ENCODE assay signal across 10 cellular contexts in the genomic region with DNA sequence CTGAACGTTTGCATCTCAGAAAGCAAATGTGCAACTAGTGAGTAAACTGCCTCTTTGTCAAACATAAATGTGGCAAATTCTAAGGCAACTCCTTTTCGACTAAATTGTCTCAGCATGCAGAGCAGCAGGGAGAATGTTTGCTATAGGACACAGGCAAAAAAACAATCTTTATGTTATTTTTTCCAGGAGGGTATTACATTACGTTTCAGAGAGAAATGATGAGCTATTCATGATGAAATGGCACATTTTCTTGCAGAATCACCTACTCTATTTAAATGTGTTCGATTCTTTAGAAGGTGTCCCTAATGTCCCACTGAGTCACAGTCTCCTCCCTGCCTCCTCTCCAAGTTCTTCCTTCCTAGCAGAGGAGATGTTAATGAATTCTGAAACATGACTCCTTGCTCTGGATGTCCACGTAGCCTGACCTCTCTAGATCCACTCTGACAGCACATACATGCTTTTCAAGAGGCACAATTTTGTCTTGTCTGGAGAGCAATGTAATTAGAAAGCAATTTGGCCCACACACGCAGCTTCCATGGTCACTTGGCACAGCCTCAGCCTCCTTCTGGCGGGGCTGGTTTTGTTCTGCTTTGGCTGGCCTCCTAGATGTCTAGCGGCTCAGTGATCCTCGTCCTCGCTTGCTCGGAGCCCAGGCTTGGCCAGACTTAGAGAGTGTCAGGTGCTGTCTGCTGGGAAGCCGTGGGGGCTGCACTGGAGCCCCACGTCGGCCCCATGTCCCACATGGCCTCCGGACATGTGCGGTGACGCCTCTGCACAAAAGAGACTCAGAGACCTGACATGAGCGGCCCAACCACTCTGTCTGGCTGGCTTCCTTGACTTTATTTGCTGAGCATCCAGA.
DNase-seq lines count a peak whose midpoint lies in the region; ATAC-seq and TF ChIP-seq lines count a peak whose summit lies in the region.
"Had no signal": no experiment of that assay in that cellular context is flagged by ENCODE, and none has a peak within 500 bp of the region (broad histone marks: within the 10 kb centered on the region; RNA-seq: fewer than 3 reads in every experiment).

No MANE protein-coding gene starts in this region.

- H3K27ac Mint-ChIP-seq in activated CD8-positive, alpha-beta memory T cell treated with anti-CD3 and anti-CD28 coated beads, Interleukin-2, amount 10 ng/mL, durations not matched to agents 7 days and 5 days: no peak overlapping the region

- H3K36me3 ChIP-seq in SJCRH30 (no peaks in the 10 kb centered on the region), heart right ventricle (no peaks in the 10 kb centered on the region), gastrocnemius medialis (no peaks in the 10 kb centered on the region)

- in situ Hi-C loops in G401 (cut with HindIII; ENCODE audit: low sequenced_read_pairs): no loop called here
- in situ Hi-C loops in gastrocnemius medialis (cut with MboI; ENCODE audit: low sequenced_read_pairs in 4 of 4): no loop called here

- H3K4me3 ChIP-seq in SJCRH30: peak overlapping the region; percentile 44
- peak overlapping the region in 1 of 10 donors; percentile 22 for H3K4me3 ChIP-seq in heart right ventricle
- peak overlapping the region; percentile 24 to 42 (median 30) for H3K4me3 ChIP-seq in gastrocnemius medialis
- H3K4me3 ChIP-seq: GM12878 had no signal

- peaks cover 27% of the 10 kb centered on the region for H3K4me1 ChIP-seq in SJCRH30
- peaks cover 15 to 48% (median 32%) of the 10 kb centered on the region in 9 donors for H3K4me1 ChIP-seq in heart right ventricle
- peaks cover 13 to 25% of the 10 kb centered on the region in 2 donors for H3K4me1 ChIP-seq in gastrocnemius medialis

- peaks cover 1% of the 10 kb centered on the region for H3K36me3 Mint-ChIP-seq in activated CD8-positive, alpha-beta memory T cell treated with anti-CD3 and anti-CD28 coated beads, Interleukin-2, amount 10 ng/mL, durations not matched to agents 7 days and 5 days

- H3K9me3 ChIP-seq in SJCRH30 (replicated peaks): no peaks in the 10 kb centered on the region
- H3K9me3 ChIP-seq in heart right ventricle: peaks cover 0 to 20% (median 0%) of the 10 kb centered on the region in 11 donors
- peaks cover 0 to 5% (median 0%) of the 10 kb centered on the region in 3 donors for H3K9me3 ChIP-seq in gastrocnemius medialis

- H3K27me3 ChIP-seq in SJCRH30 (no peaks in the 10 kb centered on the region), heart right ventricle (no peaks in the 10 kb centered on the region), gastrocnemius medialis (no peaks in the 10 kb centered on the region)

- CTCF ChIA-PET in activated CD8-positive, alpha-beta memory T cell treated with anti-CD3 and anti-CD28 coated beads, Interleukin-2, amount 10 ng/mL, durations not matched to agents 7 days and 5 days (lab: Charles Lee): interaction anchor here (0.6 kb wide), 1 partner anchor 69 kb away, joined by 3 read pairs; no protein-coding TSS in a partner anchor

- H3K27ac ChIP-seq in SJCRH30: peak overlapping the region; percentile 96
- peak overlapping the region; percentile 67 to 90 (median 78) for H3K27ac ChIP-seq in heart right ventricle
- peak overlapping the region; percentile 55 to 74 (median 69) for H3K27ac ChIP-seq in gastrocnemius medialis

- no peaks in the 10 kb centered on the region for H3K4me1 Mint-ChIP-seq in activated CD8-positive, alpha-beta memory T cell treated with anti-CD3 and anti-CD28 coated beads, Interleukin-2, amount 10 ng/mL, durations not matched to agents 7 days and 5 days

- H3K4me3 Mint-ChIP-seq in activated CD8-positive, alpha-beta memory T cell treated with anti-CD3 and anti-CD28 coated beads, Interleukin-2, amount 10 ng/mL, durations not matched to agents 7 days and 5 days: no peak overlapping the region

- DNase-seq in G401 (ENCODE audit: low spot score) (peak; percentile 87), SJCRH30 (peak; percentile 91 to 93), heart right ventricle (peak; percentile 69 to 85), gastrocnemius medialis (peak in 1 of 2 donors; percentile 28), NCI-H146 treated with DMSO at 0.1 percent for 48 hours (lab: John Stamatoyannopoulos, UW; ENCODE audit: unreplicated experiment) (no peak)
- DNase-seq in activated CD8-positive, alpha-beta memory T cell treated with anti-CD3 and anti-CD28 coated beads, Interleukin-2, amount 10 ng/mL, durations not matched to agents 7 days and 5 days: no peak
- DNase-seq: activated CD4-positive, CD25-positive, alpha-beta regulatory T cell treated with anti-CD3 and anti-CD28 coated beads, Interleukin-2, amount 50 U/mL, for 72 hours had no signal

- H3K27me3 Mint-ChIP-seq in activated CD8-positive, alpha-beta memory T cell treated with anti-CD3 and anti-CD28 coated beads, Interleukin-2, amount 10 ng/mL, durations not matched to agents 7 days and 5 days: peaks cover 4% of the 10 kb centered on the region

- TF ChIP-seq CTCF in heart right ventricle (IDR thresholded peaks at IDR 0.05) (no peak), gastrocnemius medialis (IDR thresholded peaks at IDR 0.05 in 4 of 5, conservative IDR thresholded peaks at IDR 0.05 in 1 of 5) (no peak)

- TF ChIP-seq POLR2A in gastrocnemius medialis (IDR thresholded peaks at IDR 0.05): no peak

- ATAC-seq in heart right ventricle (peak; percentile 87 to 94 (median 92)), gastrocnemius medialis (peak; percentile 68 to 76), HG03439 (IDR thresholded peaks at IDR 0.05; ENCODE audit: unreplicated experiment) (no peak), GM19452 (IDR thresholded peaks at IDR 0.05; ENCODE audit: unreplicated experiment) (no peak)
- ATAC-seq in activated CD8-positive, alpha-beta memory T cell treated with anti-CD3 and anti-CD28 coated beads, Interleukin-2, amount 10 ng/mL, durations not matched to agents 7 days and 5 days: no peak
- ATAC-seq: GM12878 had no signal

- intact Hi-C loops in heart right ventricle (cut with DNase I): loop anchor here in 1 of 10 donors (10.0 kb wide), 1 partner anchor 157 kb away; a partner anchor contains a TSS
- intact Hi-C loops in gastrocnemius medialis (cut with DNase I; ENCODE audit: low total_unique reads): no loop called here

- 21% methylated on average over 18 of the region's 18 CpGs for WGBS in heart right ventricle, 2 donors

- H3K9me3 Mint-ChIP-seq in activated CD8-positive, alpha-beta memory T cell treated with anti-CD3 and anti-CD28 coated beads, Interleukin-2, amount 10 ng/mL, durations not matched to agents 7 days and 5 days (ENCODE audit: low read depth): no peaks in the 10 kb centered on the region

Comparison
In these comparisons a context has a peak if more than half of its experiments do, and no peak if none do; other contexts are left out.
1. DNase-seq: peak in G401 (single experiment), SJCRH30 (2 of 2) and heart right ventricle (2 of 2); none in activated CD8-positive, alpha-beta memory T cell treated with anti-CD3 and anti-CD28 coated beads, Interleukin-2, amount 10 ng/mL, durations not matched to agents 7 days and 5 days (single experiment) and NCI-H146 treated with DMSO at 0.1 percent for 48 hours (single experiment).
2. ATAC-seq: peak in heart right ventricle (8 of 8) and gastrocnemius medialis (2 of 2); none in activated CD8-positive, alpha-beta memory T cell treated with anti-CD3 and anti-CD28 coated beads, Interleukin-2, amount 10 ng/mL, durations not matched to agents 7 days and 5 days (single experiment), HG03439 (single experiment) and GM19452 (single experiment).
3. Peak in every context shown above with its lines, with median percentiles within 50 percentile points of each other: H3K27ac ChIP-seq.